In the genomic region with DNA sequence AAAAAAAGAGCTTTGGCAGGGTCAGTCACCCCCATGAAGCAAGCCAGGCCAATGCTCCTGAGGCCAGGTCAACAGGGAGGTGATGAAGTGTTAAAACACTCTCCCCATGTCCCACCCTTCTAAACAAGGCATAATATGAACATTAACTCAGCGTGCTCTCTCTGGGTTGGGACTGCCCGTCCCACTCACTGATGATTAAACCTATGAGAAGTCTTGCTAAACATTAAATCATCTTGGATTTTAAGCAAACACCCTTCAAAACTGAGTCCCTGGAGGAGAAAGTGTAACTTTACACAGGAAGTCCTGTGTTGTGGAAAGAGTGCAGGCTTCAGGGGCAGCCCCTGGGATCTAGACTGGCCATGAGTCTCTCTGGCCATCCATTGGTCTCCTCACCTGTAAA, we compare ENCODE assay signal across 18 cellular contexts.
DNase-seq lines count a peak whose midpoint lies in the region; ATAC-seq and TF ChIP-seq lines count a peak whose summit lies in the region.
"Had no signal": no experiment of that assay in that cellular context is flagged by ENCODE, and none has a peak within 500 bp of the region (broad histone marks: within the 10 kb centered on the region; RNA-seq: fewer than 3 reads in every experiment).

No MANE protein-coding gene starts in this region.

- H3K4me3 ChIP-seq in left ventricle myocardium inferior (no peak overlapping the region), foreskin fibroblast (ENCODE audit: low read depth in 1 of 2, low read length in 2 of 2) (no peak overlapping the region), tibial artery (no peak overlapping the region)
- no peak overlapping the region for H3K4me3 ChIP-seq in CD8-positive, alpha-beta T cell (ENCODE audit: low read depth, low read length)
- H3K4me3 ChIP-seq: smooth muscle cell, uterus had no signal

- TF ChIP-seq CTCF in left ventricle myocardium inferior (IDR thresholded peaks at IDR 0.05; ENCODE audit: borderline replicate concordance) (no peak), foreskin fibroblast (IDR thresholded peaks at IDR 0.05; ENCODE audit: low read depth, low read length) (no peak), GM10248 (IDR thresholded peaks at IDR 0.05; ENCODE audit: control extremely low read depth, extremely low read depth, low read depth, missing control alignments) (no peak), tibial artery (IDR thresholded peaks at IDR 0.05) (no peak)
- no peak for TF ChIP-seq CTCF in CD8-positive, alpha-beta T cell (IDR thresholded peaks at IDR 0.05)

- H3K4me1 ChIP-seq in left ventricle myocardium inferior, result peaks cover 8% of the 10 kb centered on the region
- no peaks in the 10 kb centered on the region for H3K4me1 ChIP-seq in CD8-positive, alpha-beta T cell (ENCODE audit: insufficient read depth, low read length)
- no peaks in the 10 kb centered on the region for H3K4me1 ChIP-seq in tibial artery

- H3K27me3 Mint-ChIP-seq in activated naive CD8-positive, alpha-beta T cell treated with anti-CD3 and anti-CD28 coated beads, Interleukin-2, amount 50 U/mL, for 24 hours, result no peaks in the 10 kb centered on the region
- no peaks in the 10 kb centered on the region for H3K27me3 Mint-ChIP-seq in CD8-positive, alpha-beta T cell (ENCODE audit: low read depth)
- H3K27me3 Mint-ChIP-seq: activated B cell treated with CpG ODN at 0.5 μM for 24 hours had no signal

- no peaks in the 10 kb centered on the region for H3K27me3 ChIP-seq in left ventricle myocardium inferior (ENCODE audit: low read depth)
- H3K27me3 ChIP-seq in CD8-positive, alpha-beta T cell (ENCODE audit: insufficient read depth, low read length), result no peaks in the 10 kb centered on the region
- no peaks in the 10 kb centered on the region for H3K27me3 ChIP-seq in tibial artery
- H3K27me3 ChIP-seq: uterus had no signal

- no peaks in the 10 kb centered on the region for H3K36me3 ChIP-seq in left ventricle myocardium inferior
- no peaks in the 10 kb centered on the region for H3K36me3 ChIP-seq in CD8-positive, alpha-beta T cell (ENCODE audit: insufficient read depth, low read length)
- no peaks in the 10 kb centered on the region for H3K36me3 ChIP-seq in tibial artery
- H3K36me3 ChIP-seq: uterus had no signal

- peak overlapping the region; percentile 44 for H3K27ac Mint-ChIP-seq in activated naive CD8-positive, alpha-beta T cell treated with anti-CD3 and anti-CD28 coated beads, Interleukin-2, amount 50 U/mL, for 24 hours
- H3K27ac Mint-ChIP-seq in CD8-positive, alpha-beta T cell, result no peak overlapping the region
- H3K27ac Mint-ChIP-seq: activated B cell treated with CpG ODN at 0.5 μM for 24 hours; activated naive CD8-positive, alpha-beta T cell treated with anti-CD3 and anti-CD28 coated beads, Interleukin-2, amount 10 ng/mL, durations not matched to agents 7 days and 5 days had no signal

- peaks cover 22% of the 10 kb centered on the region for H3K4me1 Mint-ChIP-seq in activated naive CD8-positive, alpha-beta T cell treated with anti-CD3 and anti-CD28 coated beads, Interleukin-2, amount 50 U/mL, for 24 hours
- H3K4me1 Mint-ChIP-seq in CD8-positive, alpha-beta T cell (ENCODE audit: low read depth), result no peaks in the 10 kb centered on the region
- H3K4me1 Mint-ChIP-seq: activated naive CD8-positive, alpha-beta T cell treated with anti-CD3 and anti-CD28 coated beads, Interleukin-2, amount 10 ng/mL, durations not matched to agents 7 days and 5 days had no signal

- no peaks in the 10 kb centered on the region for H3K36me3 Mint-ChIP-seq in activated naive CD8-positive, alpha-beta T cell treated with anti-CD3 and anti-CD28 coated beads, Interleukin-2, amount 50 U/mL, for 24 hours (ENCODE audit: low read depth)
- H3K36me3 Mint-ChIP-seq in CD8-positive, alpha-beta T cell, result no peaks in the 10 kb centered on the region
- H3K36me3 Mint-ChIP-seq: activated naive CD8-positive, alpha-beta T cell treated with anti-CD3 and anti-CD28 coated beads, Interleukin-2, amount 10 ng/mL, durations not matched to agents 7 days and 5 days had no signal

- CTCF ChIA-PET in GM10248 (lab: Yijun Ruan, JAX), result interaction anchor here (1.2 kb wide), 1 partner anchor 26 kb away, joined by 3 read pairs; no protein-coding TSS in a partner anchor
- CTCF ChIA-PET in CD8-positive, alpha-beta T cell (lab: Charles Lee), result no interaction called here

- no peaks in the 10 kb centered on the region for H3K9me3 Mint-ChIP-seq in activated naive CD8-positive, alpha-beta T cell treated with anti-CD3 and anti-CD28 coated beads, Interleukin-2, amount 50 U/mL, for 24 hours
- no peaks in the 10 kb centered on the region for H3K9me3 Mint-ChIP-seq in CD8-positive, alpha-beta T cell
- H3K9me3 Mint-ChIP-seq: activated B cell treated with CpG ODN at 0.5 μM for 24 hours; activated naive CD8-positive, alpha-beta T cell treated with anti-CD3 and anti-CD28 coated beads, Interleukin-2, amount 10 ng/mL, durations not matched to agents 7 days and 5 days had no signal

- POLR2A ChIA-PET in GM10248 (lab: Yijun Ruan, JAX), result no interaction called here
- POLR2A ChIA-PET in CD8-positive, alpha-beta T cell (lab: Charles Lee), result no interaction called here

- no peaks in the 10 kb centered on the region for H3K9me3 ChIP-seq in left ventricle myocardium inferior (replicated peaks)
- no peaks in the 10 kb centered on the region for H3K9me3 ChIP-seq in CD8-positive, alpha-beta T cell (ENCODE audit: low read length)
- no peaks in the 10 kb centered on the region for H3K9me3 ChIP-seq in tibial artery
- H3K9me3 ChIP-seq: uterus had no signal

- no peak overlapping the region for H3K4me3 Mint-ChIP-seq in activated naive CD8-positive, alpha-beta T cell treated with anti-CD3 and anti-CD28 coated beads, Interleukin-2, amount 50 U/mL, for 24 hours
- no peak overlapping the region for H3K4me3 Mint-ChIP-seq in CD8-positive, alpha-beta T cell
- H3K4me3 Mint-ChIP-seq: activated B cell treated with CpG ODN at 0.5 μM for 24 hours; activated naive CD8-positive, alpha-beta T cell treated with anti-CD3 and anti-CD28 coated beads, Interleukin-2, amount 10 ng/mL, durations not matched to agents 7 days and 5 days had no signal

- no peak for DNase-seq in left ventricle myocardium superior
- no peak for DNase-seq in left ventricle myocardium inferior
- DNase-seq in activated naive CD8-positive, alpha-beta T cell treated with anti-CD3 and anti-CD28 coated beads, Interleukin-2, amount 50 U/mL, for 24 hours, result no peak
- DNase-seq in foreskin fibroblast, result peak; percentile 47 to 72
- no peak for DNase-seq in NCI-H1417 treated with DMSO at 0.1 percent for 48 hours (lab: John Stamatoyannopoulos, UW)
- no peak for DNase-seq in GM10248 (ENCODE audit: extremely low spot score)
- DNase-seq in CD8-positive, alpha-beta T cell, result no peak
- no peak for DNase-seq in tibial artery
- DNase-seq: activated B cell treated with CpG ODN at 0.5 μM for 24 hours; activated CD8-positive, alpha-beta memory T cell treated with anti-CD3 and anti-CD28 coated beads, Interleukin-2, amount 50 U/mL, for 4 hours; activated naive CD8-positive, alpha-beta T cell treated with anti-CD3 and anti-CD28 coated beads, Interleukin-2, amount 10 ng/mL, durations not matched to agents 7 days and 5 days; AML-193; NCI-H1048; RPMI8226; stimulated activated naive CD4-positive, alpha-beta T cell treated with Interleukin-2 at 50 U/mL for 16 hours; uterus had no signal

- intact Hi-C loops in left ventricle myocardium superior (cut with micrococcal nuclease) (no loop called here), left ventricle myocardium inferior (cut with micrococcal nuclease) (no loop called here), tibial artery (cut with DNase I; ENCODE audit: low total_unique reads) (no loop called here)
- intact Hi-C loops in CD8-positive, alpha-beta T cell (cut with DNase I, micrococcal nuclease), result no loop called here

- H3K27ac ChIP-seq in left ventricle myocardium inferior (replicated peaks) (no peak overlapping the region), tibial artery (no peak overlapping the region)
- H3K27ac ChIP-seq in CD8-positive, alpha-beta T cell (ENCODE audit: low read depth, low read length), result no peak overlapping the region
- H3K27ac ChIP-seq: parathyroid adenoma, uterus had no signal

- ATAC-seq in left ventricle myocardium superior, result peak; percentile 68
- peak; percentile 36 for ATAC-seq in activated naive CD8-positive, alpha-beta T cell treated with anti-CD3 and anti-CD28 coated beads, Interleukin-2, amount 50 U/mL, for 24 hours
- no peak for ATAC-seq in CD8-positive, alpha-beta T cell

Comparison
In these comparisons a context has a peak if more than half of its experiments do, and no peak if none do; other contexts are left out.
1. DNase-seq: peak in foreskin fibroblast (2 of 2); none in left ventricle myocardium superior (single experiment), left ventricle myocardium inferior (single experiment), activated naive CD8-positive, alpha-beta T cell treated with anti-CD3 and anti-CD28 coated beads, Interleukin-2, amount 50 U/mL, for 24 hours (single experiment), NCI-H1417 treated with DMSO at 0.1 percent for 48 hours (single experiment), GM10248 (single experiment), CD8-positive, alpha-beta T cell (0 of 7) and tibial artery (0 of 2).